In genomic region chr19:49929611-49930482, GRCh38 we compare ENCODE assay signal across 8 cellular contexts. TPM values are rescaled to one million over a fixed set of nuclear protein-coding genes. Genes with fewer than 3 reads are reported as not detected.
DNase-seq lines count a peak whose midpoint lies in the region; ATAC-seq and TF ChIP-seq lines count a peak whose summit lies in the region.

No MANE protein-coding gene starts in this region.

- peak; percentile 13 for TF ChIP-seq CTCF in DND-41 (IDR thresholded peaks at IDR 0.05; ENCODE audit: borderline replicate concordance, extremely low read depth, low read length, poor library complexity, severe bottlenecking)
- TF ChIP-seq CTCF in natural killer cell (IDR thresholded peaks at IDR 0.05) = no peak

- peaks cover 61 to 68% of the 10 kb centered on the region in 2 donors for H3K4me1 Mint-ChIP-seq in natural killer cell

- DNase-seq in DND-41 = peak; percentile 97
- DNase-seq in GM23248 = peak; percentile 99
- peak; percentile 93 to 97 for DNase-seq in Kasumi-1 (lab: John Stamatoyannopoulos, UW)
- peak; percentile 96 for DNase-seq in RKO (ENCODE audit: low spot score)
- DNase-seq in activated T-helper 1 cell treated with anti-CD3 and anti-CD28 coated beads, Interleukin-2, amount 50 U/mL, for 16 hours (ENCODE audit: low read depth in 1 of 2, low spot score in 1 of 2) = peak; percentile 72 to 82
- peak; percentile 96 for DNase-seq in fibroblast of peridontal ligament (ENCODE audit: extremely low read depth)
- peak; percentile 88 for DNase-seq in natural killer cell
- DNase-seq in stimulated activated naive CD4-positive, alpha-beta T cell (lab: John Stamatoyannopoulos, UW) = peak; percentile 92 to 99 (median 96)

- no peaks in the 10 kb centered on the region for H3K36me3 Mint-ChIP-seq in natural killer cell

- no peaks in the 10 kb centered on the region for H3K27me3 Mint-ChIP-seq in natural killer cell (ENCODE audit: low read depth in 2 of 2)

- H4K20me1 ChIP-seq in DND-41 (ENCODE audit: insufficient read depth, low read length) (peaks cover 64% of the 10 kb centered on the region), GM23248 (ENCODE audit: insufficient read depth) (no peaks in the 10 kb centered on the region)

- intact Hi-C loops in natural killer cell (cut with micrococcal nuclease) = loop anchor here (2.0 to 10.0 kb wide), 3 partner anchors 53 to 155 kb away; partner anchors contain the start of genes AKT1S1, TBC1D17, VRK3 and ZNF473

- H2AFZ ChIP-seq in DND-41 (ENCODE audit: low read depth, low read length) = peak overlapping the region; percentile 78
- H2AFZ ChIP-seq in GM23248 = peak overlapping the region; percentile 93

- ATAC-seq in DND-41 (ENCODE audit: insufficient read depth, low read depth) = peak; percentile 78
- ATAC-seq in natural killer cell = peak; percentile 83 to 95 (median 86)

- H3K27me3 ChIP-seq in DND-41 (ENCODE audit: insufficient read depth, low read length, poor library complexity) (no peaks in the 10 kb centered on the region), GM23248 (replicated peaks; ENCODE audit: insufficient read depth) (no peaks in the 10 kb centered on the region)

- peaks cover 0 to 5% of the 10 kb centered on the region in 2 donors for H3K9me3 Mint-ChIP-seq in natural killer cell

- H3K4me3 ChIP-seq in DND-41 (ENCODE audit: low read depth in 1 of 2, low read length in 2 of 2) = peak overlapping the region; percentile 97; a peak in 3 of 4 replicates
- peak overlapping the region; percentile 98 for H3K4me3 ChIP-seq in GM23248

- H3K9me2 ChIP-seq in GM23248 (ENCODE audit: insufficient read depth) = no peaks in the 10 kb centered on the region

- H3K79me2 ChIP-seq in DND-41 (ENCODE audit: insufficient read depth, low read length) (peaks cover 86% of the 10 kb centered on the region), GM23248 (ENCODE audit: insufficient read depth) (peaks cover 43% of the 10 kb centered on the region)

- peaks cover 12% of the 10 kb centered on the region for H3F3A ChIP-seq in GM23248 (ENCODE audit: insufficient read depth)

- H3K4me1 ChIP-seq in DND-41 (ENCODE audit: insufficient read depth, low read length) (peaks cover 67% of the 10 kb centered on the region), GM23248 (ENCODE audit: insufficient read depth) (peaks cover 7% of the 10 kb centered on the region; the same call in 1 of the 2 replicates)

- peak overlapping the region; percentile 99 for H3K4me3 Mint-ChIP-seq in natural killer cell

- peaks cover 72% of the 10 kb centered on the region for H3K36me3 ChIP-seq in DND-41 (ENCODE audit: insufficient read depth, low read length)
- H3K36me3 ChIP-seq in GM23248 (ENCODE audit: low read depth) = peaks cover 7% of the 10 kb centered on the region; the same call in 1 of the 2 replicates

- H3K27ac ChIP-seq in DND-41 (ENCODE audit: low read length) (peak overlapping the region; percentile 97), GM23248 (peak overlapping the region; percentile 87)

- peak overlapping the region; percentile 76 for H3K4me2 ChIP-seq in DND-41 (ENCODE audit: insufficient read depth, low read length)
- H3K4me2 ChIP-seq in GM23248 (ENCODE audit: unreplicated experiment) = peak overlapping the region; percentile 80

- peak overlapping the region; percentile 97 for H3K27ac Mint-ChIP-seq in natural killer cell

- WGBS in GM23248 (ENCODE audit: low coverage in 1 of 2, low lambda C conversion rate in 2 of 2, missing lambda C conversion rate in 2 of 2), 2 experiments = 4% methylated on average over 35 to 43 of the region's 43 CpGs

- H3K9ac ChIP-seq in DND-41 (ENCODE audit: low read depth, low read length) (peak overlapping the region; percentile 94), GM23248 (peak overlapping the region; percentile 94)

- in situ Hi-C loops in GM23248 (cut with MboI) = loop anchor here (25.0 kb wide), 1 partner anchor 207 kb away; no protein-coding TSS in a partner anchor

- no peaks in the 10 kb centered on the region for H3K9me3 ChIP-seq in DND-41 (ENCODE audit: insufficient read depth, low read length, severe bottlenecking)
- H3K9me3 ChIP-seq in GM23248 (ENCODE audit: low read depth) = no peaks in the 10 kb centered on the region

RNA-seq across cellular contexts. Expression of gene NUP62, which starts 0.5 kb away (rescaled TPM):
- total RNA-seq in GM23248 (2014; rRNA removed; shearing (Covaris generic)) = 35.1 and 41.6 TPM in 2 replicates
- polyA plus RNA-seq in GM23248 (2016; fragmentation: Nextera tagmentation; extraction: Ambion mirVana) = 38.4 and 38.5 TPM in 2 replicates
- total RNA-seq in natural killer cell = 10 to 100 TPM; 34.2 to 57.4 (median 40.9) TPM

RNA-seq across cellular contexts. Expression of gene ATF5, which starts 0.8 kb away (rescaled TPM):
- 8.9 and 19.1 TPM in 2 replicates for total RNA-seq in GM23248 (2014; rRNA removed; shearing (Covaris generic))
- polyA plus RNA-seq in GM23248 (2016; fragmentation: Nextera tagmentation; extraction: Ambion mirVana) = 8.0 and 8.9 TPM in 2 replicates
- total RNA-seq in natural killer cell = 10 to 100 TPM; 11.7 to 15.4 (median 14.2) TPM

RNA-seq across cellular contexts. Expression of gene SIGLEC11, which starts 31.1 kb away (rescaled TPM):
- not detected in 2 replicates for total RNA-seq in GM23248 (2014; rRNA removed; shearing (Covaris generic))
- polyA plus RNA-seq in GM23248 (2016; fragmentation: Nextera tagmentation; extraction: Ambion mirVana) = not detected in 2 replicates
- under 1 TPM in 2 of 3 donors, not detected in 1; 0.40 to 0.75 TPM for total RNA-seq in natural killer cell

RNA-seq across cellular contexts. Expression of gene IL4I1, which starts 33.2 kb away (rescaled TPM):
- not detected in 2 replicates for total RNA-seq in GM23248 (2014; rRNA removed; shearing (Covaris generic))
- 0.66 and 0.91 TPM in 2 replicates for polyA plus RNA-seq in GM23248 (2016; fragmentation: Nextera tagmentation; extraction: Ambion mirVana)
- total RNA-seq in natural killer cell = 1 to 10 TPM; 3.0 to 3.8 (median 3.4) TPM

RNA-seq across cellular contexts. Expression of gene TBC1D17, which starts 52.3 kb away (rescaled TPM):
- total RNA-seq in GM23248 (2014; rRNA removed; shearing (Covaris generic)) = 6.3 and 6.6 TPM in 2 replicates
- polyA plus RNA-seq in GM23248 (2016; fragmentation: Nextera tagmentation; extraction: Ambion mirVana) = 32.4 and 33.0 TPM in 2 replicates
- 10 to 100 TPM; 45.8 to 59.7 (median 54.4) TPM for total RNA-seq in natural killer cell

Comparison
In these comparisons a context has a peak if more than half of its experiments do, and no peak if none do; other contexts are left out.
1. Peak in every context shown above with its lines: DNase-seq, ATAC-seq, H3K4me3 ChIP-seq and H3K27ac ChIP-seq.